13 cellular contexts compared by ENCODE assay signal in the genomic region with DNA sequence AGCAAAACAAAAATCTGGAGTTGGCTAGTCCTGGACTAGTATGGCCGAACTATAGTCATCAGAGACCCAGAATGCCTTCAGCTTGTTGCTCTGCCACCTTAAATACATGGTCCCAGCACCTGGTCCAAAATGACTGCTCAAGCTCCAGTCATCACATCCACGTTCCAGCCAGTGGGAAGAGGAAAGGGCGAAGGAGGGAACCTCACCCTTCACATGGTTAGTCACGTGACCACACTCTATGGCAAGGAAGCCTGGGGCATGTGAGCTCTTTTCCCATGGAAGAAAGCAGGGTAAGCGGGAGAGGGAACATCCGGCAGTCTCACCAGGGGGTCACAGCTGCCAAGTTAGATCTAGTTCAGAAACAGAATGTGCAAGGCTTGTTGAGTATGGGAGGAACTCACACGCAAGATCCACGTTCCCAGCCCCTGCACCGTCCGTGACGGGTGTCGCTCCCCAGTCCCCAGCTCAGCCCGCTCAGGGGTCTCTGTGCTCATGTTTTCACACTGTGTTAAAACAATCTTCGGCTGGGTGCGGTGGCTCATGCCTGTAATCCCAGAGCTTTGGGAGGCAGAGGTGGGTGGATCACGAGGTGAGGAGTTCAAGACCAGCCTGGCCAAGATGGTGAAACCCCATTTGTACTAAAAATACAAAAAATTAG. TPM values are rescaled to one million over a fixed set of nuclear protein-coding genes. Genes with fewer than 3 reads are reported as not detected.
DNase-seq lines count a peak whose midpoint lies in the region; ATAC-seq and TF ChIP-seq lines count a peak whose summit lies in the region.
"Had no signal": no experiment of that assay in that cellular context is flagged by ENCODE, and none has a peak within 500 bp of the region (broad histone marks: within the 10 kb centered on the region; RNA-seq: fewer than 3 reads in every experiment).

No MANE protein-coding gene starts in this region.

- H3K4me1 ChIP-seq in SK-N-SH (ENCODE audit: control insufficient read depth in 1 of 2, insufficient read depth in 2 of 2, low read depth in 1 of 2, low read length in 1 of 2) (peaks cover 0 to 16% of the 10 kb centered on the region in 2 experiments; a peak in 1 of 4 replicates), thyroid gland (peaks cover 15 to 26% of the 10 kb centered on the region in 2 donors)

- DNase-seq in SK-N-SH, result no peak
- DNase-seq in NCI-H510A treated with DMSO at 0.1 percent for 48 hours (lab: John Stamatoyannopoulos, UW), result peak; percentile 61
- peak; percentile 65 for DNase-seq in fibroblast of mammary gland (ENCODE audit: low read depth)
- no peak for DNase-seq in thyroid gland
- no peak for DNase-seq in stimulated activated CD4-positive, alpha-beta T cell treated with anti-CD3 and anti-CD28 coated beads, Interleukin-1b, Interleukin-23, amount 100 ng/mL, for 48 hours
- DNase-seq in activated T-cell treated with anti-CD3 and anti-CD28 coated beads for 4 hours, result no peak
- DNase-seq in hippocampal formation (lab: John Stamatoyannopoulos, UW), result no peak
- DNase-seq: activated CD4-positive, CD25-positive, alpha-beta regulatory T cell treated with anti-CD3 and anti-CD28 coated beads, Interleukin-2, amount 50 U/mL, for 72 hours; activated effector memory CD4-positive, alpha-beta T cell treated with Interleukin-2 at 50 U/mL for 16 hours; KG1; PC-9 had no signal

- POLR2A ChIA-PET in SK-N-SH (lab: Yijun Ruan, JAX), result interaction anchor here (0.5 to 1.1 kb wide), 3 partner anchors 37 to 343 kb away, joined by 3 to 4 read pairs (median 3); no protein-coding TSS in a partner anchor

- CTCF ChIA-PET in SK-N-SH (lab: Yijun Ruan, JAX), result interaction anchor here (0.8 to 2.6 kb wide), 6 partner anchors 10 to 279 kb away, joined by 3 to 12 read pairs (median 4); no protein-coding TSS in a partner anchor

- H3K27me3 ChIP-seq in SK-N-SH (ENCODE audit: insufficient read depth) (peaks cover 9% of the 10 kb centered on the region; the same call in 1 of the 2 replicates), thyroid gland (no peaks in the 10 kb centered on the region)

- H3K27ac ChIP-seq in SK-N-SH (ENCODE audit: low read depth in 2 of 2, low read length in 1 of 2), result no peak overlapping the region
- H3K27ac ChIP-seq in thyroid gland, result peak overlapping the region in 2 of 3 donors; percentile 41 to 78
- H3K27ac ChIP-seq: PC-9 had no signal

- H3K9me2 ChIP-seq in SK-N-SH, result no peaks in the 10 kb centered on the region

- no peak overlapping the region for H2AFZ ChIP-seq in SK-N-SH (ENCODE audit: low read depth)
- H2AFZ ChIP-seq: PC-9 had no signal

- WGBS in SK-N-SH (ENCODE audit: low lambda C conversion rate), result 70% methylated on average over 16 of the region's 16 CpGs
- 77 to 81% methylated on average over 16 of the region's 16 CpGs for WGBS in thyroid gland, 2 donors

- intact Hi-C loops in thyroid gland (cut with DNase I), result no loop called here

- no peak overlapping the region for H3K9ac ChIP-seq in SK-N-SH

- H3K4me3 ChIP-seq in SK-N-SH (ENCODE audit: low read depth in 2 of 2, low read length in 1 of 2) (no peak overlapping the region), fibroblast of mammary gland (ENCODE audit: control insufficient read depth, low read depth, low read length) (no peak overlapping the region), thyroid gland (replicated peaks in 1 of 3) (no peak overlapping the region)
- H3K4me3 ChIP-seq: PC-9 had no signal

- no peak for TF ChIP-seq EP300 in SK-N-SH (IDR thresholded peaks at IDR 0.05; ENCODE audit: borderline replicate concordance in 1 of 2, low read depth in 1 of 2, low read length in 1 of 2)

- TF ChIP-seq POLR2A in thyroid gland (IDR thresholded peaks at IDR 0.05), result no peak

- H3K36me3 ChIP-seq in SK-N-SH (replicated peaks in 1 of 2; ENCODE audit: control insufficient read depth in 1 of 2, insufficient read depth in 2 of 2, low read length in 1 of 2) (no peaks in the 10 kb centered on the region), thyroid gland (no peaks in the 10 kb centered on the region)

- H3K4me2 ChIP-seq in SK-N-SH, result no peak overlapping the region
- H3K4me2 ChIP-seq: PC-9 had no signal

- H3F3A ChIP-seq in SK-N-SH (replicated peaks; ENCODE audit: insufficient read depth), result peaks cover 6% of the 10 kb centered on the region

- no peak for ATAC-seq in SK-N-SH treated with all-trans-retinoic acid at 6 μM for 48 hours

- H3K9me3 ChIP-seq in SK-N-SH (no peaks in the 10 kb centered on the region), thyroid gland (no peaks in the 10 kb centered on the region)

- no peaks in the 10 kb centered on the region for H4K20me1 ChIP-seq in SK-N-SH (ENCODE audit: insufficient read depth)

- TF ChIP-seq CTCF in SK-N-SH (IDR thresholded peaks at IDR 0.05), result no peak
- TF ChIP-seq CTCF in fibroblast of mammary gland (conservative IDR thresholded peaks at IDR 0.05; ENCODE audit: control insufficient read depth, insufficient read depth, low read depth, low read length), result no peak
- no peak for TF ChIP-seq CTCF in thyroid gland (IDR thresholded peaks at IDR 0.05)

- no peak for TF ChIP-seq RAD21 in SK-N-SH (IDR thresholded peaks at IDR 0.05; ENCODE audit: low read length)

- H3K79me2 ChIP-seq in SK-N-SH (ENCODE audit: insufficient read depth), result 0 out of 2 replicates have a peak, but pooled peaks cover 2% of the 10 kb centered on the region

TF ChIP-seq in SK-N-SH, 30 proteins besides CTCF, POLR2A, EP300 and RAD21 (continues in another document):
- no peak for TF ChIP-seq TEAD4 (IDR thresholded peaks at IDR 0.05; ENCODE audit: borderline replicate concordance, insufficient read depth)
- TF ChIP-seq GABPA (IDR thresholded peaks at IDR 0.05; ENCODE audit: low read depth), result no peak
- TF ChIP-seq, protein P1, sequence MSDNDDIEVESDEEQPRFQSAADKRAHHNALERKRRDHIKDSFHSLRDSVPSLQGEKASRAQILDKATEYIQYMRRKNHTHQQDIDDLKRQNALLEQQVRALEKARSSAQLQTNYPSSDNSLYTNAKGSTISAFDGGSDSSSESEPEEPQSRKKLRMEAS (IDR thresholded peaks at IDR 0.05; ENCODE audit: low read depth), result no peak
- 0 out of 2 replicates have a peak, but pooled peaks have one; percentile 37 for TF ChIP-seq USF1 (IDR thresholded peaks at IDR 0.05; ENCODE audit: borderline replicate concordance, low read depth)
- TF ChIP-seq, protein P2, sequence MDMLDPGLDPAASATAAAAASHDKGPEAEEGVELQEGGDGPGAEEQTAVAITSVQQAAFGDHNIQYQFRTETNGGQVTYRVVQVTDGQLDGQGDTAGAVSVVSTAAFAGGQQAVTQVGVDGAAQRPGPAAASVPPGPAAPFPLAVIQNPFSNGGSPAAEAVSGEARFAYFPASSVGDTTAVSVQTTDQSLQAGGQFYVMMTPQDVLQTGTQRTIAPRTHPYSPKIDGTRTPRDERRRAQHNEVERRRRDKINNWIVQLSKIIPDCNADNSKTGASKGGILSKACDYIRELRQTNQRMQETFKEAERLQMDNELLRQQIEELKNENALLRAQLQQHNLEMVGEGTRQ (IDR thresholded peaks at IDR 0.05; ENCODE audit: borderline replicate concordance, low read depth, low read length), result 0 out of 2 replicates have a peak, but pooled peaks have one; percentile 22

TF ChIP-seq in SK-N-SH treated with all-trans-retinoic acid at 6 μM for 48 hours, 23 proteins besides CTCF, POLR2A, EP300 and RAD21 (continues in another document):
- TF ChIP-seq CREB5 (CRISPR knock-in tag; IDR thresholded peaks at IDR 0.05; ENCODE audit: low read depth) (no peak), TOX (CRISPR knock-in tag; IDR thresholded peaks at IDR 0.05; ENCODE audit: borderline replicate concordance) (no peak), CSDC2 (CRISPR knock-in tag; IDR thresholded peaks at IDR 0.05) (no peak), BACH2 (CRISPR knock-in tag; IDR thresholded peaks at IDR 0.05; ENCODE audit: borderline replicate concordance) (no peak), ISL1 (CRISPR knock-in tag; IDR thresholded peaks at IDR 0.05) (no peak), GLIS3 (CRISPR knock-in tag; IDR thresholded peaks at IDR 0.05) (no peak), ESRRG (CRISPR knock-in tag; IDR thresholded peaks at IDR 0.05) (no peak)

RNA-seq across cellular contexts. Expression of gene ANO9, which starts 1.9 kb away (rescaled TPM):
- polyA plus RNA-seq in SK-N-SH (2012; rRNA removed), result 0.06 and 0.12 TPM in 2 replicates
- 0.03 TPM in 2 replicates for polyA plus RNA-seq in SK-N-SH (2012; cell fraction: cytosol; rRNA removed)
- polyA plus RNA-seq in SK-N-SH (2012; cell fraction: nucleus; rRNA removed), result 1.0 TPM in 2 replicates
- total RNA-seq in thyroid gland, result 1 to 10 TPM; 3.7 to 6.4 (median 4.7) TPM
- total RNA-seq: neural crest cell had no signal

RNA-seq across cellular contexts. Expression of gene PTDSS2, which starts 6.4 kb away (rescaled TPM):
- 25.6 and 28.6 TPM in 2 replicates for polyA plus RNA-seq in SK-N-SH (2012; rRNA removed)
- polyA plus RNA-seq in SK-N-SH (2012; cell fraction: cytosol; rRNA removed), result 10.9 and 14.9 TPM in 2 replicates
- polyA plus RNA-seq in SK-N-SH (2012; cell fraction: nucleus; rRNA removed), result 130 and 148 TPM in 2 replicates
- 10 to 100 TPM; 40.8 to 69.9 (median 41.7) TPM for total RNA-seq in thyroid gland

RNA-seq across cellular contexts. Expression of gene SIGIRR, which starts 28.9 kb away (rescaled TPM):
- 22.4 and 32.5 TPM in 2 replicates for polyA plus RNA-seq in SK-N-SH (2012; rRNA removed)
- 12.3 and 16.4 TPM in 2 replicates for polyA plus RNA-seq in SK-N-SH (2012; cell fraction: cytosol; rRNA removed)
- 45.1 and 92.0 TPM in 2 replicates for polyA plus RNA-seq in SK-N-SH (2012; cell fraction: nucleus; rRNA removed)
- total RNA-seq in thyroid gland, result 10 to 100 TPM; 46.0 to 69.6 (median 47.8) TPM

RNA-seq across cellular contexts. Expression of gene PKP3, which starts 49.7 kb away (rescaled TPM):
- 1.4 and 2.4 TPM in 2 replicates for polyA plus RNA-seq in SK-N-SH (2012; rRNA removed)
- polyA plus RNA-seq in SK-N-SH (2012; cell fraction: cytosol; rRNA removed), result 0.59 and 0.98 TPM in 2 replicates
- 4.2 and 5.2 TPM in 2 replicates for polyA plus RNA-seq in SK-N-SH (2012; cell fraction: nucleus; rRNA removed)
- 10 to 100 TPM; 30.4 to 58.4 (median 46.9) TPM for total RNA-seq in thyroid gland

Comparison
In these comparisons a context has a peak if more than half of its experiments do, and no peak if none do; other contexts are left out.
1. DNase-seq: peak in NCI-H510A treated with DMSO at 0.1 percent for 48 hours (single experiment) and fibroblast of mammary gland (single experiment); none in SK-N-SH (single experiment), thyroid gland (0 of 2), stimulated activated CD4-positive, alpha-beta T cell treated with anti-CD3 and anti-CD28 coated beads, Interleukin-1b, Interleukin-23, amount 100 ng/mL, for 48 hours (single experiment), activated T-cell treated with anti-CD3 and anti-CD28 coated beads for 4 hours (single experiment) and hippocampal formation (0 of 2).
2. H3K27ac ChIP-seq: peak in thyroid gland (2 of 3); none in SK-N-SH (0 of 2).